10 cellular contexts compared by ENCODE assay signal in genomic region chr16:50680907-50681885, GRCh38. TPM values are rescaled to one million over a fixed set of nuclear protein-coding genes. Genes with fewer than 3 reads are reported as not detected.
DNase-seq lines count a peak whose midpoint lies in the region; ATAC-seq lines count a peak whose summit lies in the region.
"Had no signal": no experiment of that assay in that cellular context is flagged by ENCODE, and none has a peak within 500 bp of the region (broad histone marks: within the 10 kb centered on the region; RNA-seq: fewer than 3 reads in every experiment).

Gene SNX20 (minus strand): TSS chr16:50681312. CDS start chr16:50677526, 3,786 bp downstream.

- ATAC-seq in GM18517 (IDR thresholded peaks at IDR 0.05; ENCODE audit: unreplicated experiment) (peak; percentile 73), HG02943 (IDR thresholded peaks at IDR 0.05; ENCODE audit: low read depth, unreplicated experiment) (peak; percentile 60)

- H3K4me3 ChIP-seq in skin epidermis: peak within 1 kb of the TSS; percentile 17 to 51 (median 38)

- H3K27ac ChIP-seq in skin epidermis: peak within 1 kb of the TSS in 20 of 21 experiments; percentile 38 to 93 (median 81)

- peak; percentile 38 to 87 (median 56) for DNase-seq in T-helper 1 cell
- peak; percentile 76 for DNase-seq in central memory CD4-positive, alpha-beta T cell
- no peak for DNase-seq in cerebellum (ENCODE audit: low spot score)
- no peak for DNase-seq in foreskin melanocyte
- DNase-seq in OCI-M2 (lab: John Stamatoyannopoulos, UW; ENCODE audit: unreplicated experiment): no peak

RNA-seq across cellular contexts. Expression of gene SNX20, which starts in this region (rescaled TPM):
- not detected for total RNA-seq in cerebellum
- total RNA-seq: epithelial cell of proximal tubule, HT1080 had no signal

Comparison
In these comparisons a context has a peak if more than half of its experiments do, and no peak if none do; other contexts are left out.
1. DNase-seq: peak in T-helper 1 cell (5 of 5) and central memory CD4-positive, alpha-beta T cell (single experiment); none in cerebellum (single experiment), foreskin melanocyte (single experiment) and OCI-M2 (single experiment).